Comparison of ENCODE assay signal across 2 cellular contexts in the genomic region with DNA sequence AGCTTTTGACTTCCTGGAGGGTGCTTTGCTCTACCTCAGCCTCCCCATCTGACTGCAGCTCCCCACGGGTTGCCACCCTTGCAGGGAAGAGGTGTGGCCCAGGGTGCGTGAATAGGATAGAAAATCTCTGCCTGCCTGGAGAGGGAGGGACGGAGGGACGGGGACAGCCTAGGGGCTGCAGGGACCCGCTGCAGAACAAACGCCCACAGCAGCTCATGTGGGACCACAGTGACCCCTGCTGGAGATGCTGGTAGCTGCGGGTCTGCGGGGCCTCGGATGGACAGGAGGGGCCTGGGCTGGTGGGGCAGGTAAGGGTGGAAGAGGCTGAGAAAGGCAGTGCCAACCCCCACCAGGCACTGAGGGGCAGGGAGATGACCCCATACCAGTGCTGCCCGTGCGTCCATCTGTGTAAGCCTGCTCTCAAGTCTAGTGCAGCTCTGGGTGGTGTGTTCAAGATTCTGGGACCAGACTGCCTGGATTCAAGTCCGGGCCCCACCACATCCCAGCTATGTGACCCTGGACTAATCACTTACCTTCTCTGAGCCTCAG.
TF ChIP-seq lines count a peak whose summit lies in the region.

No MANE protein-coding gene starts in this region.

TF ChIP-seq in IMR-90, 13 proteins besides CTCF, POLR2A, EP300 and RAD21:
- TF ChIP-seq RFX5 (IDR thresholded peaks at IDR 0.05; ENCODE audit: low read depth, low read length) (no peak), RCOR1 (IDR thresholded peaks at IDR 0.05; ENCODE audit: insufficient replicate concordance, low read length) (no peak), SMC3 (IDR thresholded peaks at IDR 0.05; ENCODE audit: low read depth, low read length) (peak; percentile 98), CHD1 (IDR thresholded peaks at IDR 0.05; ENCODE audit: low read depth, low read length) (no peak), MAFK (IDR thresholded peaks at IDR 0.05; ENCODE audit: low read depth, low read length) (no peak), MAZ (IDR thresholded peaks at IDR 0.05; ENCODE audit: borderline replicate concordance, low read depth, low read length) (0 out of 2 replicates have a peak, but pooled peaks have one; percentile 22), MXI1 (IDR thresholded peaks at IDR 0.05; ENCODE audit: borderline replicate concordance, low read depth, low read length) (no peak)

TF ChIP-seq in SK-N-SH, 30 proteins besides CTCF, POLR2A, EP300 and RAD21:
- TF ChIP-seq RCOR1 (IDR thresholded peaks at IDR 0.05; ENCODE audit: low read length) (no peak), SMC3 (IDR thresholded peaks at IDR 0.05; ENCODE audit: low read depth, low read length) (peak; percentile 93)
